Comparison of ENCODE assay signal across 8 cellular contexts in genomic region chr10:134743-135600, GRCh38. TPM values are rescaled to one million over a fixed set of nuclear protein-coding genes. Genes with fewer than 3 reads are reported as not detected.
DNase-seq lines count a peak whose midpoint lies in the region; ATAC-seq and TF ChIP-seq lines count a peak whose summit lies in the region.

Gene ZMYND11 (plus strand): TSS chr10:135455. CDS start chr10:180013, 44,558 bp downstream.

- H3K27me3 ChIP-seq in colonic mucosa, result no peaks in the 10 kb centered on the region

- TF ChIP-seq CTCF in colonic mucosa (IDR thresholded peaks at IDR 0.05), result no peak

- H3K27ac ChIP-seq in colonic mucosa, result peak within 1 kb of the TSS; percentile 92

- H3K9ac ChIP-seq in colonic mucosa (ENCODE audit: low read depth in 2 of 2, low read length in 2 of 2), result peak within 1 kb of the TSS; percentile 84 to 94

- DNase-seq in GM03348 (ENCODE audit: low spot score) (peak; percentile 93), KBM-7 (peak; percentile 28), colonic mucosa (peak; percentile 60), left lobe of liver (ENCODE audit: low spot score) (peak; percentile 75), NCI-H1930 (lab: John Stamatoyannopoulos, UW) (no peak)
- peak; percentile 68 for DNase-seq in activated CD4-positive, alpha-beta T cell treated with anti-CD3 and anti-CD28 coated beads for 48 hours
- DNase-seq in stimulated activated CD4-positive, alpha-beta T cell treated with anti-CD3 and anti-CD28 coated beads, Interleukin-2, amount 100 ng/mL, for 48 hours, result peak; percentile 50 to 51

- H3K36me3 ChIP-seq in colonic mucosa, result no peaks in the 10 kb centered on the region

- intact Hi-C loops in colonic mucosa (cut with DNase I), result no loop called here

- ATAC-seq in GM21529 (IDR thresholded peaks at IDR 0.05; ENCODE audit: unreplicated experiment) (peak; percentile 42), left lobe of liver (peak; percentile 79)

- H3K9me3 ChIP-seq in colonic mucosa, result no peaks in the 10 kb centered on the region

- peak within 1 kb of the TSS; percentile 74 for H3K4me3 ChIP-seq in colonic mucosa

- H3K4me1 ChIP-seq in colonic mucosa, result no peaks in the 10 kb centered on the region

- in situ Hi-C loops in KBM-7 (cut with MboI; ENCODE audit: low pct_unique_long_range_greater_than_20kb, low sequenced_read_pairs), result no loop called here

RNA-seq across cellular contexts. Expression of gene ZMYND11, which starts in this region (rescaled TPM):
- total RNA-seq in colonic mucosa (10 to 100 TPM; 34.1 to 48.5 TPM), left lobe of liver (24.3 TPM)

Comparison
In these comparisons a context has a peak if more than half of its experiments do, and no peak if none do; other contexts are left out.
1. DNase-seq: peak in GM03348 (single experiment), KBM-7 (single experiment), activated CD4-positive, alpha-beta T cell treated with anti-CD3 and anti-CD28 coated beads for 48 hours (single experiment), colonic mucosa (single experiment), left lobe of liver (single experiment) and stimulated activated CD4-positive, alpha-beta T cell treated with anti-CD3 and anti-CD28 coated beads, Interleukin-2, amount 100 ng/mL, for 48 hours (2 of 2); none in NCI-H1930 (0 of 2).